8 cellular contexts compared by ENCODE assay signal in genomic region chr19:14031719-14032480, GRCh38. TPM values are rescaled to one million over a fixed set of nuclear protein-coding genes. Genes with fewer than 3 reads are reported as not detected.
DNase-seq lines count a peak whose midpoint lies in the region; ATAC-seq lines count a peak whose summit lies in the region.

IL27RA (plus strand) TSS chr19:14031762; CDS start chr19:14031873, 111 bp downstream.

- peak within 1 kb of the TSS; percentile 94 for H3K27ac Mint-ChIP-seq in central memory CD8-positive, alpha-beta T cell (ENCODE audit: low read depth)

- H3K36me3 Mint-ChIP-seq in central memory CD8-positive, alpha-beta T cell (ENCODE audit: insufficient read depth): peaks cover 37% of the 10 kb centered on the region

- H3K9me3 Mint-ChIP-seq in central memory CD8-positive, alpha-beta T cell: no peaks in the 10 kb centered on the region

- DNase-seq in DMS114 treated with DMSO at 0.1 percent for 48 hours (lab: John Stamatoyannopoulos, UW; ENCODE audit: unreplicated experiment) (peak; percentile 47), H4 (ENCODE audit: low spot score) (peak; percentile 52), NCI-H1694 treated with DMSO at 0.1 percent for 48 hours (lab: John Stamatoyannopoulos, UW) (peak; percentile 58), left kidney (ENCODE audit: low read depth, low spot score) (peak; percentile 88)
- DNase-seq in activated CD4-positive, CD25-positive, alpha-beta regulatory T cell treated with anti-CD3 and anti-CD28 coated beads, Interleukin-2, amount 50 U/mL, for 16 hours (ENCODE audit: low read depth, low spot score): peak; percentile 41
- peak; percentile 72 to 84 for DNase-seq in central memory CD8-positive, alpha-beta T cell (ENCODE audit: low spot score in 2 of 2)
- DNase-seq in stimulated activated CD4-positive, alpha-beta T cell treated with anti-CD3 and anti-CD28 coated beads, Interleukin-4, amount 100 ng/mL, for 1 hour: peak; percentile 84

- peak; percentile 86 for ATAC-seq in central memory CD8-positive, alpha-beta T cell (replicated peaks; ENCODE audit: extremely low read depth, poor library complexity, severe bottlenecking)
- no peak for ATAC-seq in GM21381 (IDR thresholded peaks at IDR 0.05; ENCODE audit: unreplicated experiment)

- H3K27me3 Mint-ChIP-seq in central memory CD8-positive, alpha-beta T cell: no peaks in the 10 kb centered on the region

- peaks cover 53% of the 10 kb centered on the region for H3K4me1 Mint-ChIP-seq in central memory CD8-positive, alpha-beta T cell

- peak within 1 kb of the TSS; percentile 96 for H3K4me3 Mint-ChIP-seq in central memory CD8-positive, alpha-beta T cell

RNA-seq across cellular contexts. Expression of gene IL27RA, which starts in this region (rescaled TPM):
- total RNA-seq in H4 (2014; rRNA removed; shearing (Covaris generic)): 13.9 and 15.0 TPM in 2 replicates
